In genomic region chr17:75623386-75623785, GRCh38 we compare ENCODE assay signal across 2 cellular contexts.
TF ChIP-seq lines count a peak whose summit lies in the region.

No MANE protein-coding gene starts in this region.

TF ChIP-seq in HepG2, 621 proteins besides CTCF, POLR2A, EP300 and RAD21:
- TF ChIP-seq TEF (CRISPR knock-in tag; IDR thresholded peaks at IDR 0.05) (no peak), FUBP1 (CRISPR knock-in tag; IDR thresholded peaks at IDR 0.05; ENCODE audit: borderline replicate concordance) (no peak), ZNF589 (CRISPR knock-in tag; conservative IDR thresholded peaks at IDR 0.05) (no peak), SMAD9 (CRISPR knock-in tag; IDR thresholded peaks at IDR 0.05) (no peak), CCDC6 (CRISPR knock-in tag; IDR thresholded peaks at IDR 0.05) (no peak), ZNF609 (CRISPR knock-in tag; IDR thresholded peaks at IDR 0.05; ENCODE audit: borderline replicate concordance) (no peak), TCF7L2 (IDR thresholded peaks at IDR 0.05; ENCODE audit: low read depth, low read length) (no peak), AKAP8 (CRISPR knock-in tag; IDR thresholded peaks at IDR 0.05) (0 out of 2 replicates have a peak, but pooled peaks have one; percentile 22)

TF ChIP-seq in HEK293T, 16 proteins besides CTCF, POLR2A, EP300 and RAD21:
- no peak for TF ChIP-seq ARNT (IDR thresholded peaks at IDR 0.05)
- no peak for TF ChIP-seq FOXM1 (IDR thresholded peaks at IDR 0.05; ENCODE audit: borderline replicate concordance)
- no peak for TF ChIP-seq CTBP1 (IDR thresholded peaks at IDR 0.05; ENCODE audit: borderline replicate concordance)
- TF ChIP-seq TARDBP (IDR thresholded peaks at IDR 0.05): no peak
- no peak for TF ChIP-seq SUZ12 (IDR thresholded peaks at IDR 0.05)
- TF ChIP-seq NFRKB (IDR thresholded peaks at IDR 0.05): no peak
- no peak for TF ChIP-seq FOXA1 (IDR thresholded peaks at IDR 0.05)
- TF ChIP-seq LEF1 (IDR thresholded peaks at IDR 0.05; ENCODE audit: borderline replicate concordance): no peak
- no peak for TF ChIP-seq ELF4 (IDR thresholded peaks at IDR 0.05)
- no peak for TF ChIP-seq HDGF (IDR thresholded peaks at IDR 0.05; ENCODE audit: borderline replicate concordance)
- no peak for TF ChIP-seq PKNOX1 (IDR thresholded peaks at IDR 0.05)
- TF ChIP-seq L3MBTL2 (conservative IDR thresholded peaks at IDR 0.05): no peak
- TF ChIP-seq SP1 (IDR thresholded peaks at IDR 0.05): no peak
- no peak for TF ChIP-seq FOXK2 (IDR thresholded peaks at IDR 0.05)
- no peak for TF ChIP-seq BHLHE40 (IDR thresholded peaks at IDR 0.05; ENCODE audit: borderline replicate concordance)
